26 cellular contexts compared by ENCODE assay signal in genomic region chr17:73616120-73616872, GRCh38. TPM values are rescaled to one million over a fixed set of nuclear protein-coding genes. Genes with fewer than 3 reads are reported as not detected.
A peak's percentile ranks its signal among the peaks of the same experiment; 100 is the strongest.
DNase-seq lines count a peak whose midpoint lies in the region; ATAC-seq and TF ChIP-seq lines count a peak whose summit lies in the region.
"Had no signal": no experiment of that assay in that cellular context is flagged by ENCODE, and none has a peak within 500 bp of the region (broad histone marks: within the 10 kb centered on the region; RNA-seq: fewer than 3 reads in every experiment).

No MANE protein-coding gene starts in this region.

- H3K4me2 ChIP-seq in neural progenitor cell: peak overlapping the region; percentile 36
- H3K4me2 ChIP-seq: SK-N-SH had no signal

- H3K27ac ChIP-seq in cardiac muscle cell (peak overlapping the region; percentile 99), right atrium auricular region (no peak overlapping the region), neural progenitor cell (peak overlapping the region; percentile 84), upper lobe of right lung (no peak overlapping the region)
- H3K27ac ChIP-seq: brain microvascular endothelial cell, colonic mucosa, psoas muscle, transverse colon had no signal

- H3K9me3 ChIP-seq in cardiac muscle cell (ENCODE audit: low read depth) (no peaks in the 10 kb centered on the region), right atrium auricular region (peaks cover 0 to 5% of the 10 kb centered on the region in 2 donors), neural progenitor cell (ENCODE audit: low read depth) (peaks cover 7% of the 10 kb centered on the region), upper lobe of right lung (no peaks in the 10 kb centered on the region)
- H3K9me3 ChIP-seq: colonic mucosa, psoas muscle, SK-N-SH, transverse colon had no signal

- H3K4me1 ChIP-seq in cardiac muscle cell (ENCODE audit: low read depth) (peaks cover 63% of the 10 kb centered on the region), right atrium auricular region (no peaks in the 10 kb centered on the region), neural progenitor cell (peaks cover 55% of the 10 kb centered on the region), upper lobe of right lung (no peaks in the 10 kb centered on the region)
- H3K4me1 ChIP-seq: colonic mucosa, psoas muscle, transverse colon had no signal

- no peak for TF ChIP-seq CTCF in cardiac muscle cell (IDR thresholded peaks at IDR 0.05; ENCODE audit: low read depth, low read length)
- no peak for TF ChIP-seq CTCF in right atrium auricular region (IDR thresholded peaks at IDR 0.05)
- no peak for TF ChIP-seq CTCF in neural progenitor cell (IDR thresholded peaks at IDR 0.05)
- TF ChIP-seq CTCF in upper lobe of right lung (IDR thresholded peaks at IDR 0.05): no peak

- H3K36me3 Mint-ChIP-seq in neural progenitor cell: peaks cover 33% of the 10 kb centered on the region

- H3K27ac Mint-ChIP-seq in neural progenitor cell: peak overlapping the region; percentile 91
- H3K27ac Mint-ChIP-seq: activated naive CD8-positive, alpha-beta T cell treated with anti-CD3 and anti-CD28 coated beads, Interleukin-2, amount 10 ng/mL, durations not matched to agents 7 days and 5 days; activated T-helper 2 cell treated with anti-CD3 and anti-CD28 coated beads, Interferon-gamma antibody, Interleukin-2, Interleukin-4, amounts not matched to agents 10 μg/mL and 5 μg/mL and 100 μg/mL, durations not matched to agents 14 hours and 24 hours and 36 hours; B cell had no signal

- H3K4me3 Mint-ChIP-seq in neural progenitor cell: peak overlapping the region; percentile 74
- H3K4me3 Mint-ChIP-seq: activated naive CD8-positive, alpha-beta T cell treated with anti-CD3 and anti-CD28 coated beads, Interleukin-2, amount 10 ng/mL, durations not matched to agents 7 days and 5 days; B cell; stimulated activated naive CD8-positive, alpha-beta T cell treated with anti-CD3 and anti-CD28 coated beads, Interleukin-15, amount 100 ng/mL, for 72 hours had no signal

- peaks cover 68% of the 10 kb centered on the region for H3F3A ChIP-seq in neural progenitor cell (ENCODE audit: low read depth)

- H2AFZ ChIP-seq in neural progenitor cell (replicated peaks): no peak overlapping the region

- H3K27me3 Mint-ChIP-seq in neural progenitor cell (ENCODE audit: insufficient read depth, low read depth): peaks cover 5% of the 10 kb centered on the region
- H3K27me3 Mint-ChIP-seq: B cell; stimulated activated naive CD8-positive, alpha-beta T cell treated with anti-CD3 and anti-CD28 coated beads, Interleukin-15, amount 100 ng/mL, for 72 hours had no signal

- peaks cover 34% of the 10 kb centered on the region for H3K9me3 Mint-ChIP-seq in neural progenitor cell

- peak; percentile 27 for ATAC-seq in upper lobe of right lung
- ATAC-seq: left colon, psoas muscle had no signal

- H3K36me3 ChIP-seq in cardiac muscle cell (no peaks in the 10 kb centered on the region), right atrium auricular region (no peaks in the 10 kb centered on the region), neural progenitor cell (no peaks in the 10 kb centered on the region), upper lobe of right lung (no peaks in the 10 kb centered on the region)
- H3K36me3 ChIP-seq: brain microvascular endothelial cell, colonic mucosa, transverse colon had no signal

- peaks cover 73% of the 10 kb centered on the region for H3K79me2 ChIP-seq in neural progenitor cell (ENCODE audit: low read depth)

- peak in 1 of 2 donors; percentile 44 for DNase-seq in cardiac muscle cell (ENCODE audit: low read depth in 1 of 2, low spot score in 1 of 2)
- DNase-seq in right atrium auricular region (ENCODE audit: low spot score): no peak
- peak in 34 of 42 donors; percentile 11 to 82 (median 52) for DNase-seq in head of caudate nucleus
- DNase-seq in neural progenitor cell (ENCODE audit: low spot score): no peak
- no peak for DNase-seq in upper lobe of right lung
- no peak for DNase-seq in effector CD4-positive, alpha-beta T cell
- no peak for DNase-seq in DMS 273 treated with DMSO at 0.1 percent for 48 hours (lab: John Stamatoyannopoulos, UW)
- DNase-seq in amygdala (lab: John Stamatoyannopoulos, UW): no peak
- DNase-seq: activated CD4-positive, alpha-beta T cell treated with anti-CD3 and anti-CD28 coated beads, Interleukin-2, amount 50 U/mL, for 4 hours; activated CD8-positive, alpha-beta memory T cell treated with anti-CD3 and anti-CD28 coated beads, Interleukin-2, amount 50 U/mL, for 48 hours; activated naive CD8-positive, alpha-beta T cell treated with anti-CD3 and anti-CD28 coated beads, Interleukin-2, amount 10 ng/mL, durations not matched to agents 7 days and 5 days; brain microvascular endothelial cell; colonic mucosa; COR-L47; DND-41; left colon; NCI-H1105 treated with DMSO at 0.1 percent for 48 hours; NCI-H2081 treated with DMSO at 0.1 percent for 48 hours; psoas muscle; SK-N-SH; stimulated activated CD4-positive, alpha-beta T cell treated with anti-CD3 and anti-CD28 coated beads, Interleukin-4, amount 100 ng/mL, for 24 hours; stimulated activated naive CD8-positive, alpha-beta T cell treated with anti-CD3 and anti-CD28 coated beads, Interleukin-15, amount 100 ng/mL, for 72 hours; T-helper 2 cell; transverse colon had no signal

- H3K4me1 Mint-ChIP-seq in neural progenitor cell: peaks cover 64% of the 10 kb centered on the region
- H3K4me1 Mint-ChIP-seq: stimulated activated naive CD8-positive, alpha-beta T cell treated with anti-CD3 and anti-CD28 coated beads, Interleukin-15, amount 100 ng/mL, for 72 hours had no signal

- H3K4me3 ChIP-seq in cardiac muscle cell (no peak overlapping the region), right atrium auricular region (no peak overlapping the region), neural progenitor cell (no peak overlapping the region), upper lobe of right lung (no peak overlapping the region)
- H3K4me3 ChIP-seq: colonic mucosa, psoas muscle, transverse colon had no signal

- intact Hi-C loops in head of caudate nucleus (cut with DNase I) (no loop called here), upper lobe of right lung (cut with DNase I) (no loop called here)

- no peak overlapping the region for H3K9ac ChIP-seq in neural progenitor cell
- H3K9ac ChIP-seq: SK-N-SH had no signal

- no peaks in the 10 kb centered on the region for H3K27me3 ChIP-seq in cardiac muscle cell
- H3K27me3 ChIP-seq in right atrium auricular region: no peaks in the 10 kb centered on the region
- H3K27me3 ChIP-seq in neural progenitor cell: no peaks in the 10 kb centered on the region
- no peaks in the 10 kb centered on the region for H3K27me3 ChIP-seq in upper lobe of right lung
- H3K27me3 ChIP-seq: brain microvascular endothelial cell, colonic mucosa, transverse colon had no signal

- no peaks in the 10 kb centered on the region for H4K20me1 ChIP-seq in neural progenitor cell (ENCODE audit: low read depth)

RNA-seq across cellular contexts. Expression of gene SDK2, which starts 27.9 kb away (rescaled TPM):
- 36.8 and 46.8 TPM in 2 replicates for total RNA-seq in cardiac muscle cell
- polyA plus RNA-seq in cardiac muscle cell: 11.8 and 14.2 TPM in 2 replicates
- 1 to 10 TPM; 1.5 to 5.6 TPM for total RNA-seq in right atrium auricular region
- 15.3 and 39.9 TPM in 2 replicates for total RNA-seq in neural progenitor cell (ENCODE audit: low replicate concordance)
- total RNA-seq in upper lobe of right lung: 2.3 TPM

Comparison
In these comparisons a context has a peak if more than half of its experiments do, and no peak if none do; other contexts are left out.
1. H3K27ac ChIP-seq: peak in cardiac muscle cell (single experiment) and neural progenitor cell (single experiment); none in right atrium auricular region (0 of 2) and upper lobe of right lung (single experiment).
2. DNase-seq: peak in head of caudate nucleus (34 of 42); none in right atrium auricular region (single experiment), neural progenitor cell (single experiment), upper lobe of right lung (single experiment), effector CD4-positive, alpha-beta T cell (single experiment), DMS 273 treated with DMSO at 0.1 percent for 48 hours (single experiment) and amygdala (0 of 56).